9 cellular contexts compared by ENCODE assay signal in genomic region chr1:28112388-28113311, GRCh38. TPM values are rescaled to one million over a fixed set of nuclear protein-coding genes. Genes with fewer than 3 reads are reported as not detected.
DNase-seq lines count a peak whose midpoint lies in the region; ATAC-seq and TF ChIP-seq lines count a peak whose summit lies in the region.
"Had no signal": no experiment of that assay in that cellular context is flagged by ENCODE, and none has a peak within 500 bp of the region (broad histone marks: within the 10 kb centered on the region; RNA-seq: fewer than 3 reads in every experiment).

No MANE protein-coding gene starts in this region.

- no peaks in the 10 kb centered on the region for H3F3A ChIP-seq in OCI-LY1 (ENCODE audit: insufficient read depth, low read length)

- H3K9ac ChIP-seq in OCI-LY1 (ENCODE audit: low read length) (no peak overlapping the region), fibroblast of lung (ENCODE audit: insufficient read depth, low read length) (no peak overlapping the region)

- H3K79me2 ChIP-seq in OCI-LY1 (ENCODE audit: insufficient read depth, low read length) (no peaks in the 10 kb centered on the region), fibroblast of lung (ENCODE audit: control insufficient read depth, insufficient read depth, low read length) (no peaks in the 10 kb centered on the region)

- no peak for TF ChIP-seq POLR2A in spleen (IDR thresholded peaks at IDR 0.05)

- H4K20me1 ChIP-seq in OCI-LY1 (ENCODE audit: insufficient read depth, low read length), result no peaks in the 10 kb centered on the region
- no peaks in the 10 kb centered on the region for H4K20me1 ChIP-seq in fibroblast of lung (ENCODE audit: control insufficient read depth, extremely low read depth, insufficient read depth, low read length)

- no peak overlapping the region for H3K27ac ChIP-seq in OCI-LY1 (ENCODE audit: low read depth, low read length, poor library complexity, severe bottlenecking)
- peak overlapping the region; percentile 9 for H3K27ac ChIP-seq in fibroblast of lung (ENCODE audit: insufficient read depth, low read length)
- peak overlapping the region in 7 of 8 donors; percentile 1 to 85 (median 52) for H3K27ac ChIP-seq in spleen

- DNase-seq in NCI-H1092 treated with DMSO at 0.1 percent for 48 hours (lab: John Stamatoyannopoulos, UW) (peak; percentile 3), NCI-H1092 (lab: John Stamatoyannopoulos, UW) (no peak), fibroblast of lung (ENCODE audit: low read depth in 2 of 2) (peak; percentile 56 to 74), spleen (no peak)
- no peak for DNase-seq in effector CD8-positive, alpha-beta T cell (lab: John Stamatoyannopoulos, UW)
- DNase-seq in stimulated activated CD4-positive, alpha-beta T cell treated with anti-CD3 and anti-CD28 coated beads, Interleukin-4, amount 100 ng/mL, for 4 hours, result no peak

- no peaks in the 10 kb centered on the region for H3K9me2 ChIP-seq in OCI-LY1 (ENCODE audit: low read depth, low read length)

- H3K4me3 ChIP-seq in OCI-LY1 (ENCODE audit: low read depth, low read length, poor library complexity, severe bottlenecking) (no peak overlapping the region), fibroblast of lung (replicated peaks in 1 of 4; ENCODE audit: control extremely low read depth in 1 of 4, insufficient read depth in 1 of 4, low read depth in 3 of 4, low read length in 4 of 4) (no peak overlapping the region), spleen (peak overlapping the region in 1 of 8 donors; percentile 23)

- H3K27me3 ChIP-seq in OCI-LY1 (ENCODE audit: insufficient read depth, low read length) (no peaks in the 10 kb centered on the region), fibroblast of lung (ENCODE audit: control insufficient read depth, insufficient read depth, low read length) (no peaks in the 10 kb centered on the region), spleen (replicated peaks in 1 of 7) (no peaks in the 10 kb centered on the region)

- no peak overlapping the region for H2AFZ ChIP-seq in OCI-LY1 (ENCODE audit: low read length)
- H2AFZ ChIP-seq in fibroblast of lung (ENCODE audit: low read length), result peak overlapping the region; percentile 71

- H3K9me3 ChIP-seq in OCI-LY1 (ENCODE audit: low read length) (no peaks in the 10 kb centered on the region), fibroblast of lung (ENCODE audit: control insufficient read depth, insufficient read depth, low read depth, low read length) (no peaks in the 10 kb centered on the region), spleen (no peaks in the 10 kb centered on the region)

- peaks cover 14% of the 10 kb centered on the region for H3K4me1 ChIP-seq in OCI-LY1 (ENCODE audit: insufficient read depth, low read length, severe bottlenecking)
- peaks cover 2% of the 10 kb centered on the region for H3K4me1 ChIP-seq in fibroblast of lung (ENCODE audit: control insufficient read depth, extremely low read depth, insufficient read depth, low read length)
- H3K4me1 ChIP-seq in spleen, result peaks cover 0 to 65% (median 25%) of the 10 kb centered on the region in 6 donors

- ATAC-seq in HG03045 (IDR thresholded peaks at IDR 0.05; ENCODE audit: unreplicated experiment), result no peak
- ATAC-seq: T-cell had no signal

- no peak overlapping the region for H3K4me2 ChIP-seq in OCI-LY1 (ENCODE audit: low read length)
- H3K4me2 ChIP-seq in fibroblast of lung (ENCODE audit: extremely low read depth, insufficient read depth, low read length), result peak overlapping the region; percentile 7

- TF ChIP-seq CTCF in OCI-LY1 (IDR thresholded peaks at IDR 0.05; ENCODE audit: low read length), result peak; percentile 45
- peak in 1 of 2 donors; percentile 17 for TF ChIP-seq CTCF in fibroblast of lung (conservative IDR thresholded peaks at IDR 0.05 in 1 of 2, IDR thresholded peaks at IDR 0.05 in 1 of 2; ENCODE audit: low read depth in 1 of 2, low read length in 2 of 2)
- no peak for TF ChIP-seq CTCF in spleen (IDR thresholded peaks at IDR 0.05 in 8 of 11, conservative IDR thresholded peaks at IDR 0.05 in 3 of 11)

- WGBS in spleen, 5 donors, result 61 to 90% (median 65%) methylated on average over 6 of the region's 6 CpGs

- no peaks in the 10 kb centered on the region for H3K36me3 ChIP-seq in OCI-LY1 (ENCODE audit: insufficient read depth, low read length)
- no peaks in the 10 kb centered on the region for H3K36me3 ChIP-seq in fibroblast of lung (ENCODE audit: control insufficient read depth, insufficient read depth, low read length)
- H3K36me3 ChIP-seq in spleen, result no peaks in the 10 kb centered on the region

- intact Hi-C loops in spleen (cut with DNase I; ENCODE audit: low total_unique reads), result no loop called here

RNA-seq across cellular contexts. Expression of gene EYA3, which starts 24.2 kb away (rescaled TPM):
- total RNA-seq in fibroblast of lung, result 11.2 and 11.3 TPM in 2 replicates
- 15.4 and 17.5 TPM in 2 replicates for polyA plus RNA-seq in fibroblast of lung
- 8.5 and 8.7 TPM in 2 replicates for polyA plus RNA-seq in fibroblast of lung (2012)
- polyA minus RNA-seq in fibroblast of lung (ENCODE audit: low replicate concordance), result 14.6 and 18.5 TPM in 2 replicates
- 10 to 100 TPM; 16.5 to 26.4 (median 21.8) TPM for total RNA-seq in spleen
- 1 to 10 TPM; 3.5 to 5.4 (median 3.6) TPM for polyA plus RNA-seq in spleen

Comparison
In these comparisons a context has a peak if more than half of its experiments do, and no peak if none do; other contexts are left out.
1. DNase-seq: peak in NCI-H1092 treated with DMSO at 0.1 percent for 48 hours (single experiment) and fibroblast of lung (2 of 2); none in NCI-H1092 (single experiment), spleen (single experiment), effector CD8-positive, alpha-beta T cell (single experiment) and stimulated activated CD4-positive, alpha-beta T cell treated with anti-CD3 and anti-CD28 coated beads, Interleukin-4, amount 100 ng/mL, for 4 hours (0 of 2).